3 cellular contexts compared by ENCODE assay signal in the genomic region with DNA sequence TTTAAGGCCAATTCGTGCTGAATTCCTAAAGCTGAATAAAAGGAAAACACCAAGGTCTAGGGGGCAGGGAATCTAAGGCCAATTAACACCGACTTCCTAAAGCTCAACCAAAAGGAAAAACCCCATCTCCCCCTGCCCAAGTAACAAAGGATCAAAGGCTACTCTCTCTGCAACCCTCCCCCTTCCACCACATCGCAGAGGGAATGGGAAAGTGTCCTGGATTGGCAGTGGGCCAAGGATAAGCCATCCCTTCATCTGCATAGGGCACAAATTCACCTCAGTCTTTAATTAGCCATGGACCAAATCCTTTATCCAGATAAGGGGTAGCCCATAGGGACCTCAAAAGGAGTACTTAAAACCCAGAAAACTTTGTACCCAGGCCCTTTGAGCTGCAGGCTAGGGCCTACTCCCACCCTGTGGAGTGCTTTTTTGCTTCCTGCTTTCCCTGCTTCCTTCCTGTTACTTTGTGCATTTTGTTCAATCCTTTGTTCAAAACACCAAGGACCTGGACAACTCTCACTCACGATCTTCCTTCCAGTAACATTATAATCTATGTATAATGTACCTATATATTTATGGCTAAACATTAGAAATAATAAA.
TF ChIP-seq lines count a peak whose summit lies in the region.

No MANE protein-coding gene starts in this region.

TF ChIP-seq in GM23338, 12 proteins besides CTCF, POLR2A, EP300 and RAD21 (continues in another document):
- TF ChIP-seq EZH2phosphoT487 (IDR thresholded peaks at IDR 0.05; ENCODE audit: unreplicated experiment): no peak
- TF ChIP-seq EZH2 (IDR thresholded peaks at IDR 0.05; ENCODE audit: low read depth, unreplicated experiment): no peak
- TF ChIP-seq, protein P1, sequence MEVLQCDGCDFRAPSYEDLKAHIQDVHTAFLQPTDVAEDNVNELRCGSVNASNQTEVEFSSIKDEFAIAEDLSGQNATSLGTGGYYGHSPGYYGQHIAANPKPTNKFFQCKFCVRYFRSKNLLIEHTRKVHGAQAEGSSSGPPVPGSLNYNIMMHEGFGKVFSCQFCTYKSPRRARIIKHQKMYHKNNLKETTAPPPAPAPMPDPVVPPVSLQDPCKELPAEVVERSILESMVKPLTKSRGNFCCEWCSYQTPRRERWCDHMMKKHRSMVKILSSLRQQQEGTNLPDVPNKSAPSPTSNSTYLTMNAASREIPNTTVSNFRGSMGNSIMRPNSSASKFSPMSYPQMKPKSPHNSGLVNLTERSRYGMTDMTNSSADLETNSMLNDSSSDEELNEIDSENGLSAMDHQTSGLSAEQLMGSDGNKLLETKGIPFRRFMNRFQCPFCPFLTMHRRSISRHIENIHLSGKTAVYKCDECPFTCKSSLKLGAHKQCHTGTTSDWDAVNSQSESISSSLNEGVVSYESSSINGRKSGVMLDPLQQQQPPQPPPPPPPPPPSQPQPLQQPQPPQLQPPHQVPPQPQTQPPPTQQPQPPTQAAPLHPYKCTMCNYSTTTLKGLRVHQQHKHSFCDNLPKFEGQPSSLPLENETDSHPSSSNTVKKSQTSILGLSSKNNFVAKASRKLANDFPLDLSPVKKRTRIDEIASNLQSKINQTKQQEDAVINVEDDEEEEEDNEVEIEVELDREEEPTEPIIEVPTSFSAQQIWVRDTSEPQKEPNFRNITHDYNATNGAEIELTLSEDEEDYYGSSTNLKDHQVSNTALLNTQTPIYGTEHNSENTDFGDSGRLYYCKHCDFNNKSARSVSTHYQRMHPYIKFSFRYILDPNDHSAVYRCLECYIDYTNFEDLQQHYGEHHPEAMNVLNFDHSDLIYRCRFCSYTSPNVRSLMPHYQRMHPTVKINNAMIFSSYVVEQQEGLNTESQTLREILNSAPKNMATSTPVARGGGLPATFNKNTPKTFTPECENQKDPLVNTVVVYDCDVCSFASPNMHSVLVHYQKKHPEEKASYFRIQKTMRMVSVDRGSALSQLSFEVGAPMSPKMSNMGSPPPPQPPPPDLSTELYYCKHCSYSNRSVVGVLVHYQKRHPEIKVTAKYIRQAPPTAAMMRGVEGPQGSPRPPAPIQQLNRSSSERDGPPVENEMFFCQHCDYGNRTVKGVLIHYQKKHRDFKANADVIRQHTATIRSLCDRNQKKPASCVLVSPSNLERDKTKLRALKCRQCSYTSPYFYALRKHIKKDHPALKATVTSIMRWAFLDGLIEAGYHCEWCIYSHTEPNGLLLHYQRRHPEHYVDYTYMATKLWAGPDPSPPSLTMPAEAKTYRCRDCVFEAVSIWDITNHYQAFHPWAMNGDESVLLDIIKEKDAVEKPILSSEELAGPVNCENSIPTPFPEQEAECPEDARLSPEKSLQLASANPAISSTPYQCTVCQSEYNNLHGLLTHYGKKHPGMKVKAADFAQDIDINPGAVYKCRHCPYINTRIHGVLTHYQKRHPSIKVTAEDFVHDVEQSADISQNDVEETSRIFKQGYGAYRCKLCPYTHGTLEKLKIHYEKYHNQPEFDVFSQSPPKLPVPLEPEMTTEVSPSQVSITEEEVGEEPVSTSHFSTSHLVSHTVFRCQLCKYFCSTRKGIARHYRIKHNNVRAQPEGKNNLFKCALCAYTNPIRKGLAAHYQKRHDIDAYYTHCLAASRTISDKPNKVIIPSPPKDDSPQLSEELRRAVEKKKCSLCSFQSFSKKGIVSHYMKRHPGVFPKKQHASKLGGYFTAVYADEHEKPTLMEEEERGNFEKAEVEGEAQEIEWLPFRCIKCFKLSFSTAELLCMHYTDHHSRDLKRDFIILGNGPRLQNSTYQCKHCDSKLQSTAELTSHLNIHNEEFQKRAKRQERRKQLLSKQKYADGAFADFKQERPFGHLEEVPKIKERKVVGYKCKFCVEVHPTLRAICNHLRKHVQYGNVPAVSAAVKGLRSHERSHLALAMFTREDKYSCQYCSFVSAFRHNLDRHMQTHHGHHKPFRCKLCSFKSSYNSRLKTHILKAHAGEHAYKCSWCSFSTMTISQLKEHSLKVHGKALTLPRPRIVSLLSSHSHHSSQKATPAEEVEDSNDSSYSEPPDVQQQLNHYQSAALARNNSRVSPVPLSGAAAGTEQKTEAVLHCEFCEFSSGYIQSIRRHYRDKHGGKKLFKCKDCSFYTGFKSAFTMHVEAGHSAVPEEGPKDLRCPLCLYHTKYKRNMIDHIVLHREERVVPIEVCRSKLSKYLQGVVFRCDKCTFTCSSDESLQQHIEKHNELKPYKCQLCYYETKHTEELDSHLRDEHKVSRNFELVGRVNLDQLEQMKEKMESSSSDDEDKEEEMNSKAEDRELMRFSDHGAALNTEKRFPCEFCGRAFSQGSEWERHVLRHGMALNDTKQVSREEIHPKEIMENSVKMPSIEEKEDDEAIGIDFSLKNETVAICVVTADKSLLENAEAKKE (CRISPR knock-in tag; IDR thresholded peaks at IDR 0.05): peak; percentile 64; the same call in 1 of the 2 replicates
- 0 out of 2 replicates have a peak, but pooled peaks have one; percentile 15 for TF ChIP-seq CREB1 (CRISPR knock-in tag; IDR thresholded peaks at IDR 0.05; ENCODE audit: low read depth)

TF ChIP-seq in HCT116, 20 proteins besides CTCF, POLR2A, EP300 and RAD21:
- TF ChIP-seq CBX3 (IDR thresholded peaks at IDR 0.05; ENCODE audit: low read depth): no peak
- peak; percentile 78 for TF ChIP-seq TCF7L2 (IDR thresholded peaks at IDR 0.05; ENCODE audit: borderline replicate concordance, extremely low read depth, insufficient read depth, insufficient read length)
- TF ChIP-seq CEBPB (IDR thresholded peaks at IDR 0.05; ENCODE audit: low read depth): no peak
- no peak for TF ChIP-seq ZNF274 (IDR thresholded peaks at IDR 0.05; ENCODE audit: low read depth, low read length)

TF ChIP-seq in H1, 55 proteins besides CTCF, POLR2A, EP300 and RAD21:
- peak; percentile 62 for TF ChIP-seq SP1 (IDR thresholded peaks at IDR 0.05; ENCODE audit: low read depth, low read length)
- peak; percentile 38 for TF ChIP-seq ASH2L (IDR thresholded peaks at IDR 0.05; ENCODE audit: low read length)
- TF ChIP-seq NANOG (IDR thresholded peaks at IDR 0.05; ENCODE audit: insufficient read depth, low read depth, low read length, poor library complexity, severe bottlenecking): peak; percentile 44
- no peak for TF ChIP-seq RXRA (IDR thresholded peaks at IDR 0.05; ENCODE audit: insufficient read depth, low read depth, low read length)
- 0 out of 2 replicates have a peak, but pooled peaks have one; percentile 31 for TF ChIP-seq RBBP5 (IDR thresholded peaks at IDR 0.05; ENCODE audit: borderline replicate concordance, low read depth, low read length)
